ENCODE assay signal across 26 cellular contexts in the genomic region with DNA sequence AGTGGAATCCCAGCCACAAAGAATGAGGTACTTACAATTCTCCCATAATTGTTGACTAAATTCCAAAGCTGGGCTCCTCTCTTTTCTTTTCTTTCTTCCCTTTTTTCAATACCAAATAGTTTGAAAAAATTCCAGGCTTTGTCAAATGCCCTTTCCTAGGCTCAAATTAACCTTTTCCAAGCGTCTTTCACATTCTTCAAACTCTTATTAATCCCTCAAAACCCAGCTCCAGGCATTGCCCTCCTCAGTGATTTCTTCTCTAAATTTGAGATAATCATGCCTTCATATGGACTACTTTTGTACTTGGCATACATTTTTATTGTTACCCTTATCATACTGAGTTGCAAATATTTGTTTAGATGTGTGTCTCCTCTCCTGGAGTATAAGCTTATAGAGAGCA.
DNase-seq lines count a peak whose midpoint lies in the region; ATAC-seq, FAIRE-seq and TF ChIP-seq lines count a peak whose summit lies in the region.
"Had no signal": no experiment of that assay in that cellular context is flagged by ENCODE, and none has a peak within 500 bp of the region (broad histone marks: within the 10 kb centered on the region; RNA-seq: fewer than 3 reads in every experiment).

No MANE protein-coding gene starts in this region.

- no peak overlapping the region for H4K8ac ChIP-seq in H1 (ENCODE audit: extremely low read depth, insufficient read depth, low read length)

- POLR2A ChIA-PET in SK-N-SH (lab: Yijun Ruan, JAX) (no interaction called here), H1 (lab: Charles Lee; ENCODE audit: partially characterized antibody) (interaction anchor here (0.9 kb wide), 2 partner anchors 8 to 18 kb away, joined by 3 read pairs; no protein-coding TSS in a partner anchor)

- no peak for ATAC-seq in SK-N-SH treated with all-trans-retinoic acid at 6 μM for 48 hours
- ATAC-seq: A549; CD8-positive, alpha-beta T cell; GM12878 had no signal

- no peak overlapping the region for H3K56ac ChIP-seq in H1 (replicated peaks; ENCODE audit: insufficient read length, low read depth, low read length)

- H4K20me1 ChIP-seq in SK-N-SH (ENCODE audit: insufficient read depth) = no peaks in the 10 kb centered on the region
- H4K20me1 ChIP-seq in H1 (replicated peaks in 1 of 2; ENCODE audit: control insufficient read depth in 1 of 2, insufficient read depth in 2 of 2, low read length in 2 of 2) = no peaks in the 10 kb centered on the region
- H4K20me1 ChIP-seq: BLaER1 treated with 17β-estradiol and CSF1 and Interleukin-3, amounts not matched to agents 10 nM and 100 nM had no signal

- no peak overlapping the region for H4K5ac ChIP-seq in H1 (ENCODE audit: insufficient read length, low read depth, low read length)

- no peaks in the 10 kb centered on the region for H3F3A ChIP-seq in SK-N-SH (replicated peaks; ENCODE audit: insufficient read depth)

- H4K91ac ChIP-seq in H1 (replicated peaks; ENCODE audit: insufficient read length, low read length) = no peak overlapping the region

- H3K36me3 Mint-ChIP-seq in neural crest cell (ENCODE audit: low read depth) = no peaks in the 10 kb centered on the region
- H3K36me3 Mint-ChIP-seq: CD8-positive, alpha-beta T cell had no signal

- no peak overlapping the region for H2AK5ac ChIP-seq in H1 (ENCODE audit: low read depth, low read length)

- no peak overlapping the region for H2BK5ac ChIP-seq in H1 (ENCODE audit: low read depth, low read length)

- H2BK20ac ChIP-seq in H1 (ENCODE audit: low read length) = 0 out of 2 replicates have a peak overlapping the region, but pooled peaks have one; percentile 23

- H2BK120ac ChIP-seq in H1 (replicated peaks; ENCODE audit: low read depth, low read length) = no peak overlapping the region

- H3K4ac ChIP-seq in H1 (replicated peaks; ENCODE audit: insufficient read length, low read depth, low read length) = no peak overlapping the region

- WGBS in SK-N-SH (ENCODE audit: low lambda C conversion rate) = 40% methylated on average over 1 of the region's 1 CpG
- WGBS in H1 (ENCODE audit: extremely low coverage in 1 of 2, insufficient coverage in 1 of 2, insufficient read length in 1 of 2, insufficient replicate concordance in 2 of 2, low coverage in 1 of 2, low lambda C conversion rate in 2 of 2, missing lambda C conversion rate in 1 of 2), 2 experiments = 58% methylated on average over 1 of the region's 1 CpG; no CpG with 5 or more reads in 1 of the 2 experiments

- no peaks in the 10 kb centered on the region for H3K9me2 ChIP-seq in SK-N-SH

- DNase-seq in SK-N-SH = no peak
- DNase-seq in H1 (ENCODE audit: low read depth in 1 of 2, low spot score in 2 of 2) = no peak
- DNase-seq in neural crest cell (ENCODE audit: low read depth, low spot score) = no peak
- no peak for DNase-seq in right atrium auricular region (ENCODE audit: low spot score)
- no peak for DNase-seq in COLO668 (lab: John Stamatoyannopoulos, UW; ENCODE audit: unreplicated experiment)
- no peak for DNase-seq in superior temporal gyrus (ENCODE audit: extremely low spot score)
- DNase-seq: AML-193; CD4-positive, alpha-beta T cell; CD8-positive, alpha-beta T cell; COR-L47; DMS 273 treated with DMSO at 0.1 percent for 48 hours; DMS153; DMS53; DMS79; DND-41; EL; GDM1 had no signal

- H3K4me1 ChIP-seq in SK-N-SH (ENCODE audit: control insufficient read depth in 1 of 2, insufficient read depth in 2 of 2, low read depth in 1 of 2, low read length in 1 of 2) = no peaks in the 10 kb centered on the region; a peak in 1 of 4 replicates
- peaks cover 0 to 10% (median 6%) of the 10 kb centered on the region in 4 experiments; a peak in 4 of 7 replicates for H3K4me1 ChIP-seq in H1 (replicated peaks in 1 of 4; ENCODE audit: control insufficient read depth in 3 of 4, insufficient read depth in 4 of 4, low read length in 3 of 4)
- no peaks in the 10 kb centered on the region for H3K4me1 ChIP-seq in right atrium auricular region
- H3K4me1 ChIP-seq: A549; BLaER1 treated with 17β-estradiol and CSF1 and Interleukin-3, amounts not matched to agents 10 nM and 100 nM had no signal

- TF ChIP-seq RAD21 in SK-N-SH (IDR thresholded peaks at IDR 0.05; ENCODE audit: low read length) (no peak), H1 (IDR thresholded peaks at IDR 0.05 in 1 of 2, conservative IDR thresholded peaks at IDR 0.05 in 1 of 2; ENCODE audit: low read depth in 2 of 2, low read length in 2 of 2) (no peak)

- H3K79me2 ChIP-seq in SK-N-SH (ENCODE audit: insufficient read depth) = no peaks in the 10 kb centered on the region
- no peaks in the 10 kb centered on the region for H3K79me2 ChIP-seq in H1 (ENCODE audit: control insufficient read depth in 1 of 2, insufficient read depth in 2 of 2, low read length in 2 of 2)

- H2AFZ ChIP-seq in SK-N-SH (ENCODE audit: low read depth) = no peak overlapping the region
- H2AFZ ChIP-seq in H1 (ENCODE audit: low read length) = no peak overlapping the region

- H3K9me3 ChIP-seq in SK-N-SH (no peaks in the 10 kb centered on the region), H1 (ENCODE audit: insufficient read depth in 2 of 2, low read depth in 1 of 2, low read length in 1 of 2) (no peaks in the 10 kb centered on the region), right atrium auricular region (no peaks in the 10 kb centered on the region)
- H3K9me3 ChIP-seq: A549; BLaER1 treated with 17β-estradiol and CSF1 and Interleukin-3, amounts not matched to agents 10 nM and 100 nM had no signal

- no peaks in the 10 kb centered on the region; the same call in 1 of the 2 replicates for H3K23me2 ChIP-seq in H1 (ENCODE audit: low read depth, low read length)

- H3K27me3 ChIP-seq in SK-N-SH (ENCODE audit: insufficient read depth) (no peaks in the 10 kb centered on the region), H1 (replicated peaks in 1 of 4; ENCODE audit: control insufficient read depth in 3 of 4, extremely low read depth in 1 of 4, insufficient read depth in 3 of 4, low read length in 3 of 4) (no peaks in the 10 kb centered on the region), right atrium auricular region (no peaks in the 10 kb centered on the region)
- H3K27me3 ChIP-seq: BLaER1 treated with 17β-estradiol and CSF1 and Interleukin-3, amounts not matched to agents 10 nM and 100 nM had no signal

- H3K36me3 ChIP-seq in SK-N-SH (replicated peaks in 1 of 2; ENCODE audit: control insufficient read depth in 1 of 2, insufficient read depth in 2 of 2, low read length in 1 of 2) = no peaks in the 10 kb centered on the region
- H3K36me3 ChIP-seq in H1 (ENCODE audit: control insufficient read depth in 2 of 4, insufficient read depth in 4 of 4, low read length in 3 of 4) = no peaks in the 10 kb centered on the region
- H3K36me3 ChIP-seq in right atrium auricular region = no peaks in the 10 kb centered on the region
- H3K36me3 ChIP-seq: BLaER1 treated with 17β-estradiol and CSF1 and Interleukin-3, amounts not matched to agents 10 nM and 100 nM had no signal

- no peak overlapping the region for H3K23ac ChIP-seq in H1 (ENCODE audit: insufficient read length)

- no peak overlapping the region for H2BK15ac ChIP-seq in H1 (ENCODE audit: low read length)

- H3K79me1 ChIP-seq in H1 (ENCODE audit: low read depth, low read length) = no peaks in the 10 kb centered on the region

- H3K9ac ChIP-seq in SK-N-SH (no peak overlapping the region), H1 (replicated peaks in 1 of 4; ENCODE audit: extremely low read depth in 1 of 4, low read depth in 3 of 4, low read length in 3 of 4) (no peak overlapping the region)
- H3K9ac ChIP-seq: BLaER1 treated with 17β-estradiol and CSF1 and Interleukin-3, amounts not matched to agents 10 nM and 100 nM had no signal

- peak overlapping the region; percentile 85 for H3K27ac Mint-ChIP-seq in neural crest cell (ENCODE audit: unreplicated experiment)
- H3K27ac Mint-ChIP-seq: B cell; CD4-positive, alpha-beta T cell; CD8-positive, alpha-beta T cell had no signal

- CTCF ChIA-PET in SK-N-SH (lab: Yijun Ruan, JAX) (interaction anchor here (1.5 kb wide), 1 partner anchor 994 kb away, joined by 3 read pairs; no protein-coding TSS in a partner anchor), H1 (lab: Charles Lee; ENCODE audit: partially characterized antibody) (interaction anchor here (0.8 to 1.4 kb wide), 3 partner anchors 15 to 277 kb away, joined by 3 to 5 read pairs (median 4); no protein-coding TSS in a partner anchor)

- H3K4me1 Mint-ChIP-seq in neural crest cell = peaks cover 48% of the 10 kb centered on the region
- H3K4me1 Mint-ChIP-seq: B cell had no signal

- TF ChIP-seq POLR2A in H1 (IDR thresholded peaks at IDR 0.05; ENCODE audit: control extremely low read depth in 1 of 2, low read depth in 2 of 2, low read length in 2 of 2) = no peak

- H2BK12ac ChIP-seq in H1 (ENCODE audit: low read depth, low read length) = no peak overlapping the region

- no peaks in the 10 kb centered on the region for H3K9me3 Mint-ChIP-seq in neural crest cell
- H3K9me3 Mint-ChIP-seq: CD4-positive, alpha-beta T cell; CD8-positive, alpha-beta T cell had no signal

- H3K4me3 ChIP-seq in SK-N-SH (ENCODE audit: low read depth in 2 of 2, low read length in 1 of 2) = no peak overlapping the region
- H3K4me3 ChIP-seq in H1 (ENCODE audit: extremely low read depth in 1 of 4, insufficient read depth in 2 of 4, low read depth in 3 of 4, low read length in 4 of 4) = no peak overlapping the region
- H3K4me3 ChIP-seq in right atrium auricular region = no peak overlapping the region
- H3K4me3 ChIP-seq: A549; BLaER1 treated with 17β-estradiol and CSF1 and Interleukin-3, amounts not matched to agents 10 nM and 100 nM; GM12878 had no signal

- H3K18ac ChIP-seq in H1 (ENCODE audit: extremely low read depth, low read length) = no peak overlapping the region; the same call in 1 of the 2 replicates

- TF ChIP-seq CTCF in SK-N-SH (IDR thresholded peaks at IDR 0.05) = no peak
- TF ChIP-seq CTCF in H1 (IDR thresholded peaks at IDR 0.05; ENCODE audit: control extremely low read depth in 1 of 3, insufficient read depth in 1 of 3, low read depth in 1 of 3, low read length in 3 of 3) = no peak
- no peak for TF ChIP-seq CTCF in neural crest cell (conservative IDR thresholded peaks at IDR 0.05)
- TF ChIP-seq CTCF in right atrium auricular region (IDR thresholded peaks at IDR 0.05) = no peak

- no peak for FAIRE-seq in H1 (lab: Jason Lieb, UNC)
- FAIRE-seq: GM12878, GM12892, GM18507 had no signal

- H3K4me2 ChIP-seq in SK-N-SH = no peak overlapping the region
- no peak overlapping the region for H3K4me2 ChIP-seq in H1 (ENCODE audit: insufficient read depth in 1 of 2, low read depth in 2 of 2, low read length in 2 of 2)
- H3K4me2 ChIP-seq: A549; BLaER1 treated with 17β-estradiol and CSF1 and Interleukin-3, amounts not matched to agents 10 nM and 100 nM had no signal

- TF ChIP-seq EP300 in SK-N-SH (IDR thresholded peaks at IDR 0.05; ENCODE audit: borderline replicate concordance in 1 of 2, low read depth in 1 of 2, low read length in 1 of 2) (no peak), H1 (IDR thresholded peaks at IDR 0.05; ENCODE audit: borderline replicate concordance in 1 of 2, low read depth in 2 of 2, low read length in 2 of 2) (no peak)

- no peak overlapping the region for H3K14ac ChIP-seq in H1 (ENCODE audit: insufficient read length)

- H3K4me3 Mint-ChIP-seq in neural crest cell = no peak overlapping the region
- H3K4me3 Mint-ChIP-seq: B cell; CD4-positive, alpha-beta T cell; CD8-positive, alpha-beta T cell had no signal

- H3K27ac ChIP-seq in SK-N-SH (ENCODE audit: low read depth in 2 of 2, low read length in 1 of 2) = no peak overlapping the region
- no peak overlapping the region for H3K27ac ChIP-seq in H1 (ENCODE audit: low read depth, low read length)
- no peak overlapping the region for H3K27ac ChIP-seq in right atrium auricular region
- H3K27ac ChIP-seq: 22Rv1; A549; BLaER1 treated with 17β-estradiol and CSF1 and Interleukin-3, amounts not matched to agents 10 nM and 100 nM; C4-2B had no signal

- no peaks in the 10 kb centered on the region for H3K27me3 Mint-ChIP-seq in neural crest cell (ENCODE audit: low read depth)
- H3K27me3 Mint-ChIP-seq: B cell; CD4-positive, alpha-beta T cell had no signal
